Comparison of ENCODE assay signal across 8 cellular contexts in the genomic region with DNA sequence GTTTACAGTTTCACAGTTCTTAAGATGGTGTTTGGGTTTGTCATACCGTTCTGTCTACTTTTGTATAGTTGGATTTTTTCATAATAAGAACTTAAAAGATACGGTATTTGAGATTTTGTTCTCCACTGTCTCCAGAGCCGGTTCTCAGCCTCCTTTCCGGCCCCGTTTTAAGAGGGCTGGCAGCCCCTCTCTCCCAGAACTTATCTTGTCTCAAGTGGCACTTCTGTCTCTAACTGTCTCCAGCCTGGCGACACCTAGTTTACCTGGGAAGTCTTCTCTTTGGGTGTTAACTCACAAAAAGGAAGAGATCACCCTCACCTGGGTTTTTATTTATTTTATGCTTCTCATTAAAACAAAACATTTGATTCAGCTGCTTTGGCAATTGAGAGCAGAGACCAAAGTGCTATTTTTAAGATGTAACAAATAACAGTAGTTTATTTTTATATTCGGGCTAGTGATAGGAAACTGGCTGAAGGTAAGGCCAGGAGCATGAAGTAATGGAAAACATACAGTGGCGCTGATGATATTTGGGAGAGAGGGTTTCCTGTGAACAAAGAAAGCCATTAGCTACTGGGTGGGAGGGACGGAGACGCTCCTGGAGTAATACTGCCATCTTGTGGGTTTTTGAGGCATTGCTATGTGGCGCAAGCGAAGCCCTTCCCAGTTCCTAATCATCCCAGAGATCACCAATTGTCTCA. TPM values are rescaled to one million over a fixed set of nuclear protein-coding genes. Genes with fewer than 3 reads are reported as not detected.
A peak's percentile ranks its signal among the peaks of the same experiment; 100 is the strongest.
DNase-seq lines count a peak whose midpoint lies in the region; ATAC-seq, FAIRE-seq and TF ChIP-seq lines count a peak whose summit lies in the region.

No MANE protein-coding gene starts in this region.

- no peak overlapping the region for H3K27ac Mint-ChIP-seq in activated T-helper 17 cell treated with anti-CD3 and anti-CD28 coated beads, Interleukin-2, amount 50 U/mL, for 72 hours

- H3K4me3 Mint-ChIP-seq in activated T-helper 17 cell treated with anti-CD3 and anti-CD28 coated beads, Interleukin-2, amount 50 U/mL, for 72 hours, result peak overlapping the region; percentile 41

- DNase-seq in EL (peak; percentile 75), KG1 (lab: John Stamatoyannopoulos, UW) (peak; percentile 29), RCC 7860 (ENCODE audit: low spot score) (peak; percentile 47), foreskin fibroblast (peak; percentile 56 to 86), non-pigmented ciliary epithelial cell (ENCODE audit: low read depth) (peak; percentile 27), testis (peak; percentile 75)

- 21 to 26% methylated on average over 12 of the region's 12 CpGs for WGBS in testis, 2 donors

- no peak for TF ChIP-seq POLR2A in testis (IDR thresholded peaks at IDR 0.05)

- H3K9me3 Mint-ChIP-seq in activated T-helper 17 cell treated with anti-CD3 and anti-CD28 coated beads, Interleukin-2, amount 50 U/mL, for 72 hours, result no peaks in the 10 kb centered on the region

- no peaks in the 10 kb centered on the region for H3K36me3 Mint-ChIP-seq in activated T-helper 17 cell treated with anti-CD3 and anti-CD28 coated beads, Interleukin-2, amount 50 U/mL, for 72 hours (ENCODE audit: low read depth)

- peak overlapping the region; percentile 23 to 47 for H3K4me3 ChIP-seq in foreskin fibroblast (ENCODE audit: low read depth in 1 of 2, low read length in 2 of 2)
- H3K4me3 ChIP-seq in testis, result no peak overlapping the region

- peak; percentile 55 for FAIRE-seq in RCC 7860 (lab: Jason Lieb, UNC)

- no peaks in the 10 kb centered on the region for H3K36me3 ChIP-seq in testis (ENCODE audit: low read depth, missing control alignments)

- no peaks in the 10 kb centered on the region for H3K27me3 ChIP-seq in testis

- no peaks in the 10 kb centered on the region for H3K27me3 Mint-ChIP-seq in activated T-helper 17 cell treated with anti-CD3 and anti-CD28 coated beads, Interleukin-2, amount 50 U/mL, for 72 hours

- H3K4me1 Mint-ChIP-seq in activated T-helper 17 cell treated with anti-CD3 and anti-CD28 coated beads, Interleukin-2, amount 50 U/mL, for 72 hours, result peaks cover 5% of the 10 kb centered on the region

- TF ChIP-seq CTCF in foreskin fibroblast (IDR thresholded peaks at IDR 0.05; ENCODE audit: low read depth, low read length) (peak; percentile 87), testis (IDR thresholded peaks at IDR 0.05) (peak; percentile 84 to 86 (median 86))

- peak; percentile 88 for ATAC-seq in GM21723 (IDR thresholded peaks at IDR 0.05; ENCODE audit: unreplicated experiment)
- peak; percentile 90 for ATAC-seq in activated T-helper 17 cell treated with anti-CD3 and anti-CD28 coated beads, Interleukin-2, amount 50 U/mL, for 72 hours (replicated peaks)

- no peaks in the 10 kb centered on the region for H3K9me3 ChIP-seq in testis

- intact Hi-C loops in testis (cut with DNase I; ENCODE audit: low total_unique reads), result no loop called here

- H3K4me1 ChIP-seq in testis, result no peaks in the 10 kb centered on the region

- H3K27ac ChIP-seq in testis, result no peak overlapping the region

RNA-seq across cellular contexts. Expression of a gene that starts 48.3 kb away (rescaled TPM):
- 1 to 10 TPM; 2.9 to 3.1 TPM for total RNA-seq in activated T-helper 17 cell treated with anti-CD3 and anti-CD28 coated beads, Interleukin-2, amount 50 U/mL, for 72 hours
- 1 to 10 TPM; 4.4 to 5.5 TPM for total RNA-seq in testis
- 3.8 TPM for polyA plus RNA-seq in testis (ENCODE audit: insufficient read depth, low read depth, low replicate concordance)

Comparison
In these comparisons a context has a peak if more than half of its experiments do, and no peak if none do; other contexts are left out.
1. H3K4me3 ChIP-seq: peak in foreskin fibroblast (2 of 2); none in testis (0 of 2).
2. Peak in every context shown above with its lines, with median percentiles within 50 percentile points of each other: DNase-seq.